In the genomic region with DNA sequence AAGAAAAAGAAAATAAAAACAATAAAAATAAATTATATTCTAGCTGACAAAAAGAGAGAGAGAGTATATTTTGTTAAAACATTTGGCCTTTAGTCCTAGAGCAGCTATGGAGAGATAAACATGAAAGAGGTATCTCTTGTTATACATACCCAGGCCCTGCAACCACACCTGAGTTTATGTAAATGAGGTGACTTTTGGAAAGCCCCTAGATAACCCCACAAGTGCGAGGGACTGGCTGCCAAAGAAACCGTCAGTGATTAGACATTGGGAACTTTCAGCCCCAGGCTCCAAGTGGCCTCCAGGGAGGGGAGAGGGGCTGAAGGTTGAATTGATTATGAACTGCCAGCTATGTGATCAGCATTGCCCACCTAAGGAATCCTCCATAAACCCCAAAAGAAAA, we compare ENCODE assay signal across 18 cellular contexts. TPM values are rescaled to one million over a fixed set of nuclear protein-coding genes. Genes with fewer than 3 reads are reported as not detected.
"Had no signal": no experiment of that assay in that cellular context is flagged by ENCODE, and none has a peak within 500 bp of the region (broad histone marks: within the 10 kb centered on the region; RNA-seq: fewer than 3 reads in every experiment).

No MANE protein-coding gene starts in this region.

- H3K27ac ChIP-seq: foreskin keratinocyte, heart left ventricle, neural progenitor cell, psoas muscle, right lobe of liver, thyroid gland, uterus had no signal

- H3K27ac Mint-ChIP-seq: activated CD4-positive, alpha-beta T cell treated with anti-CD3 and anti-CD28 coated beads, Interleukin-2, amount 10 ng/mL, durations not matched to agents 7 days and 5 days; dendritic cell treated with granulocyte-macrophage colony-stimulating factor and Interleukin-4, amounts not matched to agents 40 ng/mL and 50 ng/mL, for 4 days; effector memory CD8-positive, alpha-beta T cell; immature natural killer cell; neural progenitor cell had no signal

- H3K9me3 ChIP-seq: heart left ventricle, psoas muscle, right lobe of liver, thyroid gland, uterus had no signal

- H3K36me3 Mint-ChIP-seq: neural progenitor cell had no signal

- H3K27me3 ChIP-seq: foreskin keratinocyte, neural progenitor cell, right lobe of liver, thyroid gland, uterus had no signal

- H3K36me3 ChIP-seq: heart left ventricle, neural progenitor cell, right lobe of liver, thyroid gland, uterus had no signal

- H3K4me3 Mint-ChIP-seq: activated CD4-positive, alpha-beta T cell treated with anti-CD3 and anti-CD28 coated beads, Interleukin-2, amount 10 ng/mL, durations not matched to agents 7 days and 5 days; dendritic cell treated with granulocyte-macrophage colony-stimulating factor and Interleukin-4, amounts not matched to agents 40 ng/mL and 50 ng/mL, for 4 days; effector memory CD8-positive, alpha-beta T cell; immature natural killer cell had no signal

- DNase-seq: activated CD4-positive, alpha-beta T cell treated with anti-CD3 and anti-CD28 coated beads, Interleukin-2, amount 10 ng/mL, durations not matched to agents 7 days and 5 days; activated CD8-positive, alpha-beta memory T cell treated with anti-CD3 and anti-CD28 coated beads for 24 hours; activated naive CD4-positive, alpha-beta T cell treated with Interleukin-2 at 50 U/mL for 16 hours; anterior cingulate cortex; cerebellar nuclear complex; effector memory CD8-positive, alpha-beta T cell; foreskin keratinocyte; heart left ventricle; immature natural killer cell; psoas muscle; right lobe of liver; T-helper 2 cell; thyroid gland; uterus had no signal

- H3K4me1 Mint-ChIP-seq: activated CD4-positive, alpha-beta T cell treated with anti-CD3 and anti-CD28 coated beads, Interleukin-2, amount 10 ng/mL, durations not matched to agents 7 days and 5 days; immature natural killer cell had no signal

- ATAC-seq: effector memory CD8-positive, alpha-beta T cell; foreskin keratinocyte; heart left ventricle; psoas muscle; right lobe of liver had no signal

- H3K4me3 ChIP-seq: heart left ventricle, neural progenitor cell, psoas muscle, right lobe of liver, thyroid gland, uterus had no signal

- H3K4me1 ChIP-seq: foreskin keratinocyte, heart left ventricle, psoas muscle, right lobe of liver, thyroid gland, uterus had no signal

- H3K9me3 Mint-ChIP-seq: activated CD4-positive, alpha-beta T cell treated with anti-CD3 and anti-CD28 coated beads, Interleukin-2, amount 10 ng/mL, durations not matched to agents 7 days and 5 days; dendritic cell treated with granulocyte-macrophage colony-stimulating factor and Interleukin-4, amounts not matched to agents 40 ng/mL and 50 ng/mL, for 4 days; effector memory CD8-positive, alpha-beta T cell; immature natural killer cell had no signal

RNA-seq across cellular contexts. Expression of a gene that starts 2.1 kb away (rescaled TPM):
- total RNA-seq: activated CD4-positive, alpha-beta T cell treated with anti-CD3 and anti-CD28 coated beads, Interleukin-2, amount 10 ng/mL, durations not matched to agents 7 days and 5 days; foreskin keratinocyte; heart left ventricle; lower leg skin; osteocyte; psoas muscle; right lobe of liver; thyroid gland had no signal

RNA-seq across cellular contexts. Expression of a gene that starts 43.5 kb away (rescaled TPM):
- total RNA-seq: activated CD4-positive, alpha-beta T cell treated with anti-CD3 and anti-CD28 coated beads, Interleukin-2, amount 10 ng/mL, durations not matched to agents 7 days and 5 days; foreskin keratinocyte; lower leg skin; osteocyte; thyroid gland had no signal
